In the genomic region with DNA sequence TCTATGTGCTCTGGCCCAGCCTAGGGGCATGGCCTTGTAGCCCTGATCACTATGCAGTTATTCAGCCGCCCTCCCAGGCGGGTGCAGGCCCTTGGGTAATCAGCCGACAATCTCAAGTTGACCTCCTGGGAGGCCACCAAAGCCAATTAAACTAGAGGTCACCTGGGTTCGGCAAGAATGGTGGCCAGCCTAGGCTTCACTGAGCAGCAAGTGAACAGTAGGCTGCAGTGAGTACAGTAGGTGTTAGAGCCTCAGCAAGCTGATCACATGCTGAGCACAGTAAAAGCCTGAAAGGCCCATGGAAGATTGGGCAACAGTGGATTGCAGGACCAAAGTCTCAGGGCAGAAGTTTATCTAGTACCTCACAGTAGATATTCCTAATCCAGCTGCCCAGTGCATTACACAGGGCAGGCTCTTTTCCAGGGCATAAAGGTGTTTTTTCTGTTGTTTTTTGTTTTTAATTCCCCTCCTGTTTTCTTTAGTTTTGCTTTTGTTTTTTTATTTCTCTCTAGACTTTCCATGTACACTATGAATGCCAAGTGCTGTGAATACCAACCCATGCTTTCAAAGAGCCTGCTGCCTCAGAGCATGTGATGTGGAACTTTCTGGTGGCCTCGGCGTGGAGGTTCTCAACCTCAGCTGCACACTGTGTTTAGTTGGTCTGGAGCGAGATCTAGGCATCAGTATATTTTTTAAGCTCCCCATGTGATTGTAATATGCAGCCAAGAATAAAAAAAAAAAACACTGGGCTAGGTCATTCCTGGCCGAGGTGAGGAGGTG, we compare ENCODE assay signal across 1 cellular context.
TF ChIP-seq lines count a peak whose summit lies in the region.

No MANE protein-coding gene starts in this region.

TF ChIP-seq in HepG2, 621 proteins besides CTCF, POLR2A, EP300 and RAD21 (continued from another document and continues in another):
- peak; percentile 66 for TF ChIP-seq ZNF407 (CRISPR knock-in tag; IDR thresholded peaks at IDR 0.05; ENCODE audit: not compliant biosample characterization)
- TF ChIP-seq ZNF10 (CRISPR knock-in tag; IDR thresholded peaks at IDR 0.05; ENCODE audit: borderline replicate concordance, low read depth) = no peak
- peak; percentile 91 for TF ChIP-seq NR2F6 (IDR thresholded peaks at IDR 0.05)
- TF ChIP-seq NR2F6 (CRISPR knock-in tag; IDR thresholded peaks at IDR 0.05) = peak; percentile 95
- TF ChIP-seq SIX1 (CRISPR knock-in tag; IDR thresholded peaks at IDR 0.05; ENCODE audit: borderline replicate concordance) = peak; percentile 67; the same call in 1 of the 2 replicates
- TF ChIP-seq ZNF503 (CRISPR knock-in tag; IDR thresholded peaks at IDR 0.05) = no peak; the same call in 1 of the 2 replicates
- no peak; the same call in 1 of the 2 replicates for TF ChIP-seq MXD3 (CRISPR knock-in tag; IDR thresholded peaks at IDR 0.05)
- TF ChIP-seq ZNF343 (CRISPR knock-in tag; IDR thresholded peaks at IDR 0.05) = peak; percentile 99
- no peak for TF ChIP-seq REXO4 (CRISPR knock-in tag; IDR thresholded peaks at IDR 0.05; ENCODE audit: borderline replicate concordance)
- no peak for TF ChIP-seq SNRNP70 (IDR thresholded peaks at IDR 0.05; ENCODE audit: low read depth, low read length)
- no peak for TF ChIP-seq FIP1L1 (IDR thresholded peaks at IDR 0.05; ENCODE audit: borderline replicate concordance, insufficient read depth, low read depth, low read length)
- peak; percentile 95; the same call in 1 of the 2 replicates for TF ChIP-seq ZFP1 (CRISPR knock-in tag; IDR thresholded peaks at IDR 0.05)
- TF ChIP-seq HMG20B (CRISPR knock-in tag; conservative IDR thresholded peaks at IDR 0.05) = peak; percentile 82
- no peak for TF ChIP-seq SRSF1 (optimal IDR thresholded peaks at IDR 0.05; ENCODE audit: low read depth, low read length)
- TF ChIP-seq, protein P1, sequence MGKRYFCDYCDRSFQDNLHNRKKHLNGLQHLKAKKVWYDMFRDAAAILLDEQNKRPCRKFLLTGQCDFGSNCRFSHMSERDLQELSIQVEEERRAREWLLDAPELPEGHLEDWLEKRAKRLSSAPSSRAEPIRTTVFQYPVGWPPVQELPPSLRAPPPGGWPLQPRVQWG (CRISPR knock-in tag; IDR thresholded peaks at IDR 0.05; ENCODE audit: borderline replicate concordance, low read depth) = no peak
- TF ChIP-seq SP5 (CRISPR knock-in tag; IDR thresholded peaks at IDR 0.05; ENCODE audit: borderline replicate concordance, low read depth) = 0 out of 2 replicates have a peak, but pooled peaks have one; percentile 55
- TF ChIP-seq FLYWCH1 (CRISPR knock-in tag; IDR thresholded peaks at IDR 0.05) = no peak
- TF ChIP-seq GFI1 (CRISPR knock-in tag; IDR thresholded peaks at IDR 0.05; ENCODE audit: borderline replicate concordance) = peak; percentile 67; the same call in 1 of the 2 replicates
- no peak for TF ChIP-seq THAP8 (CRISPR knock-in tag; IDR thresholded peaks at IDR 0.05; ENCODE audit: borderline replicate concordance)
- no peak; the same call in 1 of the 2 replicates for TF ChIP-seq NR1H2 (CRISPR knock-in tag; IDR thresholded peaks at IDR 0.05; ENCODE audit: borderline replicate concordance, low read depth)
- TF ChIP-seq SMARCC2 (IDR thresholded peaks at IDR 0.05) = 0 out of 2 replicates have a peak, but pooled peaks have one; percentile 61
- TF ChIP-seq, protein P2, sequence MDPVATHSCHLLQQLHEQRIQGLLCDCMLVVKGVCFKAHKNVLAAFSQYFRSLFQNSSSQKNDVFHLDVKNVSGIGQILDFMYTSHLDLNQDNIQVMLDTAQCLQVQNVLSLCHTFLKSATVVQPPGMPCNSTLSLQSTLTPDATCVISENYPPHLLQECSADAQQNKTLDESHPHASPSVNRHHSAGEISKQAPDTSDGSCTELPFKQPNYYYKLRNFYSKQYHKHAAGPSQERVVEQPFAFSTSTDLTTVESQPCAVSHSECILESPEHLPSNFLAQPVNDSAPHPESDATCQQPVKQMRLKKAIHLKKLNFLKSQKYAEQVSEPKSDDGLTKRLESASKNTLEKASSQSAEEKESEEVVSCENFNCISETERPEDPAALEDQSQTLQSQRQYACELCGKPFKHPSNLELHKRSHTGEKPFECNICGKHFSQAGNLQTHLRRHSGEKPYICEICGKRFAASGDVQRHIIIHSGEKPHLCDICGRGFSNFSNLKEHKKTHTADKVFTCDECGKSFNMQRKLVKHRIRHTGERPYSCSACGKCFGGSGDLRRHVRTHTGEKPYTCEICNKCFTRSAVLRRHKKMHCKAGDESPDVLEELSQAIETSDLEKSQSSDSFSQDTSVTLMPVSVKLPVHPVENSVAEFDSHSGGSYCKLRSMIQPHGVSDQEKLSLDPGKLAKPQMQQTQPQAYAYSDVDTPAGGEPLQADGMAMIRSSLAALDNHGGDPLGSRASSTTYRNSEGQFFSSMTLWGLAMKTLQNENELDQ (CRISPR knock-in tag; IDR thresholded peaks at IDR 0.05; ENCODE audit: borderline replicate concordance) = no peak
- no peak for TF ChIP-seq SRSF9 (IDR thresholded peaks at IDR 0.05; ENCODE audit: borderline replicate concordance, insufficient read depth, low read depth, low read length, poor library complexity, severe bottlenecking)
- TF ChIP-seq HHEX (CRISPR knock-in tag; IDR thresholded peaks at IDR 0.05) = peak; percentile 71
- no peak for TF ChIP-seq KLF9 (CRISPR knock-in tag; IDR thresholded peaks at IDR 0.05; ENCODE audit: low read depth)
- no peak for TF ChIP-seq SP2 (CRISPR knock-in tag; IDR thresholded peaks at IDR 0.05)
- TF ChIP-seq NFIC (IDR thresholded peaks at IDR 0.05; ENCODE audit: low read length) = peak; percentile 70; the same call in 1 of the 2 replicates
- TF ChIP-seq POLR2G (IDR thresholded peaks at IDR 0.05; ENCODE audit: low read depth, low read length) = no peak
- TF ChIP-seq RELA (CRISPR knock-in tag; IDR thresholded peaks at IDR 0.05) = no peak
- peak; percentile 81 for TF ChIP-seq SAP130 (CRISPR knock-in tag; IDR thresholded peaks at IDR 0.05; ENCODE audit: low read depth)
- TF ChIP-seq ZSCAN29 (CRISPR knock-in tag; conservative IDR thresholded peaks at IDR 0.05) = peak; percentile 95
- peak; percentile 96 for TF ChIP-seq HMG20A (CRISPR knock-in tag; IDR thresholded peaks at IDR 0.05; ENCODE audit: borderline replicate concordance)
- no peak for TF ChIP-seq ZKSCAN5 (CRISPR knock-in tag; IDR thresholded peaks at IDR 0.05)
- peak; percentile 34; the same call in 1 of the 2 replicates for TF ChIP-seq NFYB (CRISPR knock-in tag; IDR thresholded peaks at IDR 0.05)
- no peak for TF ChIP-seq ZNF260 (CRISPR knock-in tag; IDR thresholded peaks at IDR 0.05; ENCODE audit: borderline replicate concordance, low read depth)
- TF ChIP-seq TEF (CRISPR knock-in tag; IDR thresholded peaks at IDR 0.05) = no peak; the same call in 1 of the 2 replicates
- TF ChIP-seq ARNT2 (CRISPR knock-in tag; IDR thresholded peaks at IDR 0.05; ENCODE audit: low read depth) = no peak
- TF ChIP-seq MNT (IDR thresholded peaks at IDR 0.05) = no peak
- TF ChIP-seq RFX3 (CRISPR knock-in tag; IDR thresholded peaks at IDR 0.05) = no peak
- TF ChIP-seq CHD2 (IDR thresholded peaks at IDR 0.05; ENCODE audit: low read depth, low read length) = no peak
- TF ChIP-seq ZNF780A (CRISPR knock-in tag; IDR thresholded peaks at IDR 0.05) = peak; percentile 97
- TF ChIP-seq, protein P3, sequence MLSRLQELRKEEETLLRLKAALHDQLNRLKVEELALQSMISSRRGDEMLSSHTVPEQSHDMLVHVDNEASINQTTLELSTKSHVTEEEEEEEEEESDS (CRISPR knock-in tag; IDR thresholded peaks at IDR 0.05; ENCODE audit: borderline replicate concordance) = peak; percentile 66; the same call in 1 of the 2 replicates
- peak; percentile 100 for TF ChIP-seq NCOR1 (IDR thresholded peaks at IDR 0.05; ENCODE audit: borderline replicate concordance, low read length)
- no peak for TF ChIP-seq ZNF30 (CRISPR knock-in tag; IDR thresholded peaks at IDR 0.05)
- TF ChIP-seq THYN1 (CRISPR knock-in tag; IDR thresholded peaks at IDR 0.05; ENCODE audit: borderline replicate concordance, low read depth) = no peak
- peak; percentile 64 for TF ChIP-seq SP4 (CRISPR knock-in tag; IDR thresholded peaks at IDR 0.05)
